Comparison of ENCODE assay signal across 32 cellular contexts in the genomic region with DNA sequence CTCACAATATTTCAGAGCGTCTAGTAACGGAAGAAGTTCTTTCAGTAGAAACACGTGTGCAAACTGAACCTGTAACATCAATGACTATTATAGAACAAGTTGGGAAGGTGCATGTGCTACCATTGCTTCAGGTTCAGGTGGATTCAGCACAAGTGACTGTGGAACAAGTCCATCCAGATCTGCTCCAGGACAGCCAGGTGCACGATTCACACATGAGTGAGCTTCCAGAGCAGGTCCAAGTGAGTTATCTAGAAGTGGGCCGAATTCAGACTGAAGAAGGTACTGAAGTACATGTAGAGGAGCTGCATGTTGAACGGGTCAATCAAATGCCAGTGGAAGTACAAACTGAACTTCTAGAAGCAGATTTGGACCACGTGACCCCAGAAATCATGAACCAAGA. TPM values are rescaled to one million over a fixed set of nuclear protein-coding genes. Genes with fewer than 3 reads are reported as not detected.
"Had no signal": no experiment of that assay in that cellular context is flagged by ENCODE, and none has a peak within 500 bp of the region (broad histone marks: within the 10 kb centered on the region; RNA-seq: fewer than 3 reads in every experiment).

No MANE protein-coding gene starts in this region.

- H3K27me3 ChIP-seq: breast epithelium, esophagus squamous epithelium, heart right ventricle, left lung, ovary, upper lobe of right lung had no signal

- H3K4me1 ChIP-seq: breast epithelium, esophagus squamous epithelium, heart right ventricle, left lung, lower lobe of right lung, psoas muscle, upper lobe of right lung had no signal

- H3K4me3 ChIP-seq: breast epithelium, esophagus squamous epithelium, heart right ventricle, left lung, lower lobe of right lung, mucosa of descending colon, ovary, psoas muscle, smooth muscle cell, upper lobe of right lung had no signal

- DNase-seq: activated CD4-positive, alpha-beta T cell treated with anti-CD3 and anti-CD28 coated beads for 4 hours; activated CD4-positive, alpha-beta T cell treated with anti-CD3 and anti-CD28 coated beads, Interleukin-2, amount 50 U/mL, for 4 hours; activated CD8-positive, alpha-beta memory T cell treated with anti-CD3 and anti-CD28 coated beads, Interleukin-2, amount 50 U/mL, for 4 hours; activated gamma-delta T cell treated with Interleukin-2 at 50 U/mL for 16 hours; activated naive CD4-positive, alpha-beta T cell treated with anti-CD3 and anti-CD28 coated beads, Interleukin-2, amount 50 U/mL, for 16 hours; activated T-cell treated with anti-CD3 and anti-CD28 coated beads, Interleukin-2, amount 50 U/mL, for 1 hour; central memory CD4-positive, alpha-beta T cell; effector CD4-positive, alpha-beta T cell; esophagus squamous epithelium; foreskin melanocyte; heart right ventricle; left lung; lower lobe of right lung; mesendoderm; mucosa of descending colon; ovary; psoas muscle; stimulated activated CD4-positive, alpha-beta T cell treated with anti-CD3 and anti-CD28 coated beads, Interleukin-1b, Interleukin-23, amount 100 ng/mL, for 48 hours; stimulated activated CD4-positive, alpha-beta T cell treated with anti-CD3 and anti-CD28 coated beads, Interleukin-4, amount 100 ng/mL, for 4 hours; stimulated activated CD8-positive, alpha-beta memory T cell treated with anti-CD3 and anti-CD28 coated beads, Interleukin-4, amount 100 ng/mL, for 48 hours; stimulated activated naive CD8-positive, alpha-beta T cell treated with anti-CD3 and anti-CD28 coated beads, Interleukin-15, amount 100 ng/mL, for 72 hours; substantia nigra; T-helper 9 cell; upper lobe of right lung had no signal

- ATAC-seq: heart right ventricle; left lung; lower lobe of right lung; mucosa of descending colon; psoas muscle; stimulated activated memory B cell treated with anti-CD40 and anti-IgM and Interleukin-4, amounts not matched to agents 10 μg/mL and 1 μg/mL and 100 μg/mL, for 72 hours; stimulated activated naive CD8-positive, alpha-beta T cell treated with anti-CD3 and anti-CD28 coated beads, Interleukin-15, amount 100 ng/mL, for 72 hours; upper lobe of right lung had no signal

- FAIRE-seq: colon, TTC549 had no signal

- H3K36me3 ChIP-seq: breast epithelium, ovary had no signal

- H3K27ac ChIP-seq: breast epithelium, epithelial cell of prostate, esophagus squamous epithelium, heart right ventricle, left lung, lower lobe of right lung, ovary, psoas muscle, upper lobe of right lung, VCaP had no signal

- H3K9me3 ChIP-seq: breast epithelium, esophagus squamous epithelium, heart right ventricle, left lung, lower lobe of right lung, mucosa of descending colon, ovary, psoas muscle, upper lobe of right lung had no signal

- H3K4me2 ChIP-seq: smooth muscle cell had no signal

RNA-seq across cellular contexts. Expression of gene NIM1K, which starts 17.4 kb away (rescaled TPM):
- total RNA-seq: glomerular endothelial cell had no signal
